ENCODE assay signal across 25 cellular contexts in the genomic region with DNA sequence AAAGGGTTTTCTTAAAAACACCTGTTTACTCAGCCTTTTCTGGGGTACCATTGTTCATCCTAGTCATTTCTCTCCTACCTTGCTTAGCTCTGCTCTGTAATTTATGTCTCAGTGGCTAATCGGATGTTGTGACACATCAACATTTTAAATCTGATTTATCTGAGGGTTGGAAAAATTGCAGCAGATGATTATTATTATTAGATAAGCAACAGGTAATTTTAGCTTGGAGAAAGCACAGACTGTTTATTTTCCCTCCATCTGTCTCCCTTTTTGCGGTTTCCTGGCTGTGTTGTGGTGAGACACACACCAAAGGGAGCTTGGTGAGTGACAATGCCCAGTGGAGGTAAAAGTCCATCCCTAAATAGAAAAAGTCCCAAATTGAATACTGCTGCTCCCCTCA.
"Had no signal": no experiment of that assay in that cellular context is flagged by ENCODE, and none has a peak within 500 bp of the region (broad histone marks: within the 10 kb centered on the region; RNA-seq: fewer than 3 reads in every experiment).

No MANE protein-coding gene starts in this region.

- H3K36me3 ChIP-seq: esophagus squamous epithelium, gastroesophageal sphincter, left lung, lower lobe of right lung, neutrophil, spleen, thoracic aorta, transverse colon had no signal

- H3K4me3 ChIP-seq: esophagus squamous epithelium, gastroesophageal sphincter, left lung, lower lobe of right lung, psoas muscle, spleen, thoracic aorta, transverse colon had no signal

- H3K9me3 ChIP-seq: esophagus squamous epithelium, gastroesophageal sphincter, left lung, lower lobe of right lung, neutrophil, psoas muscle, spleen, thoracic aorta, transverse colon had no signal

- H3K4me1 Mint-ChIP-seq: immature natural killer cell; memory B cell; naive B cell; stimulated activated memory B cell treated with anti-CD40 and anti-IgM and Interleukin-4, amounts not matched to agents 10 μg/mL and 1 μg/mL and 100 μg/mL, for 72 hours; stimulated activated naive CD8-positive, alpha-beta T cell treated with anti-CD3 and anti-CD28 coated beads, Interleukin-15, amount 100 ng/mL, for 72 hours had no signal

- ATAC-seq: effector memory CD8-positive, alpha-beta T cell; gastroesophageal sphincter; left lung; lower lobe of right lung; psoas muscle; sciatic nerve; stimulated activated memory B cell treated with anti-CD40 and anti-IgM and Interleukin-4, amounts not matched to agents 10 μg/mL and 1 μg/mL and 100 μg/mL, for 72 hours; stimulated activated naive CD8-positive, alpha-beta T cell treated with anti-CD3 and anti-CD28 coated beads, Interleukin-15, amount 100 ng/mL, for 72 hours had no signal

- H3K27ac ChIP-seq: epithelial cell of prostate, esophagus squamous epithelium, gastroesophageal sphincter, left lung, lower lobe of right lung, neutrophil, psoas muscle, spleen, thoracic aorta, transverse colon had no signal

- H3K36me3 Mint-ChIP-seq: immature natural killer cell; memory B cell; mesothelial cell of epicardium; naive B cell; stimulated activated memory B cell treated with anti-CD40 and anti-IgM and Interleukin-4, amounts not matched to agents 10 μg/mL and 1 μg/mL and 100 μg/mL, for 72 hours had no signal

- H3K4me3 Mint-ChIP-seq: dendritic cell treated with granulocyte-macrophage colony-stimulating factor and Interleukin-4, amounts not matched to agents 40 ng/mL and 50 ng/mL, for 4 days; effector memory CD8-positive, alpha-beta T cell; immature natural killer cell; memory B cell; mesothelial cell of epicardium; naive B cell; nephron progenitor cell; stimulated activated memory B cell treated with anti-CD40 and anti-IgM and Interleukin-4, amounts not matched to agents 10 μg/mL and 1 μg/mL and 100 μg/mL, for 72 hours; stimulated activated naive CD8-positive, alpha-beta T cell treated with anti-CD3 and anti-CD28 coated beads, Interleukin-15, amount 100 ng/mL, for 72 hours had no signal

- H3K9me3 Mint-ChIP-seq: dendritic cell treated with granulocyte-macrophage colony-stimulating factor and Interleukin-4, amounts not matched to agents 40 ng/mL and 50 ng/mL, for 4 days; effector memory CD8-positive, alpha-beta T cell; memory B cell; mesothelial cell of epicardium; nephron progenitor cell; stimulated activated memory B cell treated with anti-CD40 and anti-IgM and Interleukin-4, amounts not matched to agents 10 μg/mL and 1 μg/mL and 100 μg/mL, for 72 hours; stimulated activated naive CD8-positive, alpha-beta T cell treated with anti-CD3 and anti-CD28 coated beads, Interleukin-15, amount 100 ng/mL, for 72 hours had no signal

- H3K4me1 ChIP-seq: esophagus squamous epithelium, gastroesophageal sphincter, left lung, lower lobe of right lung, psoas muscle, spleen, transverse colon had no signal

- H3K27me3 ChIP-seq: gastroesophageal sphincter, neutrophil, transverse colon had no signal

- H3K27ac Mint-ChIP-seq: dendritic cell treated with granulocyte-macrophage colony-stimulating factor and Interleukin-4, amounts not matched to agents 40 ng/mL and 50 ng/mL, for 4 days; effector memory CD8-positive, alpha-beta T cell; immature natural killer cell; memory B cell; mesothelial cell of epicardium; naive B cell; stimulated activated memory B cell treated with anti-CD40 and anti-IgM and Interleukin-4, amounts not matched to agents 10 μg/mL and 1 μg/mL and 100 μg/mL, for 72 hours; stimulated activated naive CD8-positive, alpha-beta T cell treated with anti-CD3 and anti-CD28 coated beads, Interleukin-15, amount 100 ng/mL, for 72 hours had no signal

- DNase-seq: effector memory CD8-positive, alpha-beta T cell; esophagus squamous epithelium; foreskin fibroblast; immature natural killer cell; left lung; lower lobe of right lung; naive B cell; nephron progenitor cell; psoas muscle; retina; spleen; stimulated activated CD4-positive, alpha-beta T cell treated with anti-CD3 and anti-CD28 coated beads, Interleukin-15, amount 100 ng/mL, for 24 hours; stimulated activated CD4-positive, alpha-beta T cell treated with anti-CD3 and anti-CD28 coated beads, Interleukin-1b, Interleukin-23, amount 100 ng/mL, for 48 hours; stimulated activated CD4-positive, alpha-beta T cell treated with anti-CD3 and anti-CD28 coated beads, Interleukin-4, amount 100 ng/mL, for 24 hours; stimulated activated naive CD8-positive, alpha-beta T cell treated with anti-CD3 and anti-CD28 coated beads, Interleukin-15, amount 100 ng/mL, for 72 hours; transverse colon had no signal
